8 cellular contexts compared by ENCODE assay signal in the genomic region with DNA sequence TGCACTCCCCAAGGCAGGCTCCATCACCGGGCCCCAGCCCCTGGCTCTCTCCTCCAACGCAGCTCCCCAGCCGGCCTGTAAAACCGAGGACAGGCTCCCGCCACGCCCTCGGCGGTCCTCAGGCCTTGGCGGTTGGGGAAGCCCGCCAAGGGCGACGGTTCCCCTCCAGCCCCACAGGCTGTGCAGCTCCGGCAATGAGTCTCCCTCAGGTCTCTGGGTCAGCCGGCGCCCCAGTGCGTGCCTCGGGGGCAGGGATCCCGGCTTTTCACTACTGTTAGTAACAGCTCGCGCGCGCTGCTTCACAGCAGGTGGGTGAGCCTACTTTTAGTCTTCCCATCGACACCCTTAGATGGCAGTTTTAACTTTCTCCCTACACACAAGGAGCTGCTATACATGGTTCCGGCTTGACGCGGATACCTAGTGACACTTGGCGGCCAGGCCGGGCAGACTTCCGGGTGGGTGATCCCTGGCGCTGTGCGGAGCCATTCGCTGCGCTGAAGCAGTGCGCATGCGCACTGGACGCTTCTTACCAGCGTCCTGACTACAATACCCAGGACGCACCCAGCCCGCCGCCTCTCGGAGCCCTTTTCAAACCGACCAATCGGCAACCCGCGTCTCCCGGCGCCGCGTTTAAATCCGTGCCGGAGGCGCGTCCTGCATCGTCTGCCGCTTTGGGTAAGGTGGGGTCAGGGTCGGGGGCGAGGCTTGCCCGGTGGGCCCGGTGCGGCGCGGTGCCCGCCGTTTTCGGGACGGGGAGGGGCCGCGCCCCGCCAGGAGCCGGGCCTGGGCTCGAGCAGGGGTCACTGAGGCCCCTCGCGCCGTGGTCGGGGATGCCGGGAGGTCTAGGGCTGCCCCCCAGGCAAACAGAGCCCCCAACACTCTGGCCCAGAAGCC.
DNase-seq lines count a peak whose midpoint lies in the region; FAIRE-seq and TF ChIP-seq lines count a peak whose summit lies in the region.

A gene with protein sequence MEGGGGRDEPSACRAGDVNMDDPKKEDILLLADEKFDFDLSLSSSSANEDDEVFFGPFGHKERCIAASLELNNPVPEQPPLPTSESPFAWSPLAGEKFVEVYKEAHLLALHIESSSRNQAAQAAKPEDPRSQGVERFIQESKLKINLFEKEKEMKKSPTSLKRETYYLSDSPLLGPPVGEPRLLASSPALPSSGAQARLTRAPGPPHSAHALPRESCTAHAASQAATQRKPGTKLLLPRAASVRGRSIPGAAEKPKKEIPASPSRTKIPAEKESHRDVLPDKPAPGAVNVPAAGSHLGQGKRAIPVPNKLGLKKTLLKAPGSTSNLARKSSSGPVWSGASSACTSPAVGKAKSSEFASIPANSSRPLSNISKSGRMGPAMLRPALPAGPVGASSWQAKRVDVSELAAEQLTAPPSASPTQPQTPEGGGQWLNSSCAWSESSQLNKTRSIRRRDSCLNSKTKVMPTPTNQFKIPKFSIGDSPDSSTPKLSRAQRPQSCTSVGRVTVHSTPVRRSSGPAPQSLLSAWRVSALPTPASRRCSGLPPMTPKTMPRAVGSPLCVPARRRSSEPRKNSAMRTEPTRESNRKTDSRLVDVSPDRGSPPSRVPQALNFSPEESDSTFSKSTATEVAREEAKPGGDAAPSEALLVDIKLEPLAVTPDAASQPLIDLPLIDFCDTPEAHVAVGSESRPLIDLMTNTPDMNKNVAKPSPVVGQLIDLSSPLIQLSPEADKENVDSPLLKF (plus strand): TSS at position 614 of the 894 bp plus-strand sequence. CDS start 531 bp downstream, outside the sequence.

- peak within 1 kb of the TSS; percentile 93 to 95 (median 93) for H3K4me3 Mint-ChIP-seq in nephron
- peak within 1 kb of the TSS; percentile 92 for H3K4me3 Mint-ChIP-seq in stimulated activated naive CD8-positive, alpha-beta T cell treated with anti-CD3 and anti-CD28 coated beads, Interleukin-15, Interleukin-2, amounts not matched to agents 100 ng/mL and 50 ng/mL, for 24 hours

- no peaks in the 10 kb centered on the region for H3K9me2 ChIP-seq in Loucy (replicated peaks; ENCODE audit: low read depth, low read length)

- H3K4me3 ChIP-seq in Loucy (ENCODE audit: low read length, poor library complexity, severe bottlenecking) (peak within 1 kb of the TSS; percentile 79), fibroblast of pulmonary artery (replicated peaks; ENCODE audit: low read depth, low read length) (peak within 1 kb of the TSS; percentile 67)

- TF ChIP-seq POLR2A in H54 (IDR thresholded peaks at IDR 0.05; ENCODE audit: low read depth, low read length) (no peak), Raji (IDR thresholded peaks at IDR 0.05; ENCODE audit: insufficient read depth, low read depth, low read length) (peak; percentile 92)

- peak within 1 kb of the TSS; percentile 91 for H3K4me2 ChIP-seq in Loucy (ENCODE audit: low read depth, low read length, poor library complexity, severe bottlenecking)

- peaks cover 11% of the 10 kb centered on the region for H3K27me3 Mint-ChIP-seq in nephron (ENCODE audit: low read depth)
- H3K27me3 Mint-ChIP-seq in stimulated activated naive CD8-positive, alpha-beta T cell treated with anti-CD3 and anti-CD28 coated beads, Interleukin-15, Interleukin-2, amounts not matched to agents 100 ng/mL and 50 ng/mL, for 24 hours: no peaks in the 10 kb centered on the region

- DNase-seq in ELF-1 (ENCODE audit: low read depth, low spot score): peak; percentile 99
- DNase-seq in H54 (ENCODE audit: insufficient read length, low spot score): peak; percentile 94
- peak; percentile 95 for DNase-seq in activated effector memory CD4-positive, alpha-beta T cell treated with Interleukin-2 at 50 U/mL for 16 hours
- peak; percentile 98 for DNase-seq in fibroblast of pulmonary artery (ENCODE audit: low read depth)

- H3K27ac Mint-ChIP-seq in nephron: peak within 1 kb of the TSS; percentile 91 to 95 (median 93)
- peak within 1 kb of the TSS; percentile 95 for H3K27ac Mint-ChIP-seq in stimulated activated naive CD8-positive, alpha-beta T cell treated with anti-CD3 and anti-CD28 coated beads, Interleukin-15, Interleukin-2, amounts not matched to agents 100 ng/mL and 50 ng/mL, for 24 hours

- TF ChIP-seq CTCF in Loucy (conservative IDR thresholded peaks at IDR 0.05; ENCODE audit: low read length): peak; percentile 42
- no peak for TF ChIP-seq CTCF in fibroblast of pulmonary artery (IDR thresholded peaks at IDR 0.05; ENCODE audit: low read length, missing control alignments)
- TF ChIP-seq CTCF in nephron (IDR thresholded peaks at IDR 0.05; ENCODE audit: unreplicated experiment in 3 of 3): peak in 1 of 3 experiments; percentile 20

- H3F3A ChIP-seq in Loucy (ENCODE audit: low read depth): no peaks in the 10 kb centered on the region

- peaks cover 36% of the 10 kb centered on the region for H3K36me3 Mint-ChIP-seq in nephron (ENCODE audit: low read depth)
- peaks cover 35% of the 10 kb centered on the region for H3K36me3 Mint-ChIP-seq in stimulated activated naive CD8-positive, alpha-beta T cell treated with anti-CD3 and anti-CD28 coated beads, Interleukin-15, Interleukin-2, amounts not matched to agents 100 ng/mL and 50 ng/mL, for 24 hours (ENCODE audit: low read depth)

- peaks cover 51% of the 10 kb centered on the region for H3K4me1 ChIP-seq in Loucy (ENCODE audit: insufficient read depth, low read length, poor library complexity, severe bottlenecking)

- H3K9ac ChIP-seq in Loucy (ENCODE audit: low read depth, low read length, poor library complexity, severe bottlenecking): peak within 1 kb of the TSS; percentile 94

- no peak for FAIRE-seq in H54 (lab: Jason Lieb, UNC)

- peaks cover 66% of the 10 kb centered on the region for H3K79me2 ChIP-seq in Loucy (ENCODE audit: insufficient read depth, low read length)

- H3K4me1 Mint-ChIP-seq in nephron: peaks cover 35% of the 10 kb centered on the region
- peaks cover 44% of the 10 kb centered on the region for H3K4me1 Mint-ChIP-seq in stimulated activated naive CD8-positive, alpha-beta T cell treated with anti-CD3 and anti-CD28 coated beads, Interleukin-15, Interleukin-2, amounts not matched to agents 100 ng/mL and 50 ng/mL, for 24 hours (ENCODE audit: low read depth)

- H3K27me3 ChIP-seq in Loucy (ENCODE audit: insufficient read depth, low read length, poor library complexity, severe bottlenecking): no peaks in the 10 kb centered on the region

- H4K20me1 ChIP-seq in Loucy (ENCODE audit: insufficient read depth, low read length, poor library complexity, severe bottlenecking): no peaks in the 10 kb centered on the region

- peak within 1 kb of the TSS; percentile 25 for H2AFZ ChIP-seq in Loucy (ENCODE audit: low read length)

- no peaks in the 10 kb centered on the region for H3K9me3 ChIP-seq in Loucy (ENCODE audit: insufficient read depth, low read depth, low read length)

- no peaks in the 10 kb centered on the region for H3K9me3 Mint-ChIP-seq in nephron
- no peaks in the 10 kb centered on the region for H3K9me3 Mint-ChIP-seq in stimulated activated naive CD8-positive, alpha-beta T cell treated with anti-CD3 and anti-CD28 coated beads, Interleukin-15, Interleukin-2, amounts not matched to agents 100 ng/mL and 50 ng/mL, for 24 hours

- peaks cover 17% of the 10 kb centered on the region; the same call in 1 of the 2 replicates for H3K36me3 ChIP-seq in Loucy (ENCODE audit: insufficient read depth, low read length)

Comparison
In these comparisons a context has a peak if more than half of its experiments do, and no peak if none do; other contexts are left out.
1. Peak in every context shown above with its lines: DNase-seq and H3K4me3 ChIP-seq.